1 cellular context compared by ENCODE assay signal in the genomic region with DNA sequence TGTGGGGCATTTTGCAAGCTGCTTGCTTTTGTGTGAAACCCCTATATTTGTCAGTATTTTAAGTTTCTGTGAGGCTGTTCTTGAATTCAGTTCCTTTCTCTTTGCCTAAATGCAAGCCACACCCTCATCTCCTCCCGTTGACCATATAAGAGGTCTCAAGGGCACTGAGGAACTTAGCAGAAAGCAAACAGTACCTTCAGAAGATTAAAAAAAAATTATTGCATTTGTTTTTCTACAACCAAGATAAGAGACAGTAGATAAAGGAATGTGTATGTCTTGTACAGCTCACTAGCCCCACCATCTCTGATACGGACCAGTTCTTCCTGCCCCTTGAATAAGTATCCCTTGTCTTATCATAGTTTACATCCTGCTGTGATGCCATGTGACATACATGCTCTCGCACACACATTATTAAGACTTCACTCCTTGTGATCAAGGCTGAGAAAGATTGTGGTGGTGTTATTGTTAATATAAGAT.
TF ChIP-seq lines count a peak whose summit lies in the region.

No MANE protein-coding gene starts in this region.

TF ChIP-seq in H1, 55 proteins besides CTCF, POLR2A, EP300 and RAD21:
- TF ChIP-seq TEAD4 (IDR thresholded peaks at IDR 0.05; ENCODE audit: low read depth, low read length), result no peak
- TF ChIP-seq, protein P1, sequence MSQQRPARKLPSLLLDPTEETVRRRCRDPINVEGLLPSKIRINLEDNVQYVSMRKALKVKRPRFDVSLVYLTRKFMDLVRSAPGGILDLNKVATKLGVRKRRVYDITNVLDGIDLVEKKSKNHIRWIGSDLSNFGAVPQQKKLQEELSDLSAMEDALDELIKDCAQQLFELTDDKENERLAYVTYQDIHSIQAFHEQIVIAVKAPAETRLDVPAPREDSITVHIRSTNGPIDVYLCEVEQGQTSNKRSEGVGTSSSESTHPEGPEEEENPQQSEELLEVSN (IDR thresholded peaks at IDR 0.05), result no peak
- TF ChIP-seq HDAC6 (IDR thresholded peaks at IDR 0.05; ENCODE audit: low read depth, low read length), result no peak
- TF ChIP-seq CBX5 (IDR thresholded peaks at IDR 0.05; ENCODE audit: low read depth, low read length), result no peak
- TF ChIP-seq SP1 (IDR thresholded peaks at IDR 0.05; ENCODE audit: low read depth, low read length), result no peak
- no peak for TF ChIP-seq CTBP2 (IDR thresholded peaks at IDR 0.05; ENCODE audit: borderline replicate concordance, insufficient read depth, insufficient read length, low read length)
- no peak for TF ChIP-seq CEBPB (IDR thresholded peaks at IDR 0.05; ENCODE audit: low read depth, low read length)
TF ChIP-seq in H1: peak in this region for 0.
